ENCODE assay signal across 1 cellular context in genomic region chr4:18213576-18214198, GRCh38.
TF ChIP-seq lines count a peak whose summit lies in the region.

No MANE protein-coding gene starts in this region.

TF ChIP-seq in WTC11, 78 proteins besides CTCF, POLR2A, EP300 and RAD21 (continued from another document):
- TF ChIP-seq ESRRA (CRISPR knock-in tag; IDR thresholded peaks at IDR 0.05; ENCODE audit: borderline replicate concordance) (no peak), ZNF219 (CRISPR knock-in tag; IDR thresholded peaks at IDR 0.05; ENCODE audit: borderline replicate concordance) (no peak), ARID4B (CRISPR knock-in tag; IDR thresholded peaks at IDR 0.05; ENCODE audit: borderline replicate concordance) (no peak), ZNF416 (CRISPR knock-in tag; IDR thresholded peaks at IDR 0.05) (no peak), ATF6 (CRISPR knock-in tag; IDR thresholded peaks at IDR 0.05) (no peak), ZBTB43 (CRISPR knock-in tag; IDR thresholded peaks at IDR 0.05) (no peak), E2F1 (CRISPR knock-in tag; IDR thresholded peaks at IDR 0.05) (no peak), NFATC4 (CRISPR knock-in tag; IDR thresholded peaks at IDR 0.05) (no peak), HMGXB4 (CRISPR knock-in tag; IDR thresholded peaks at IDR 0.05) (no peak), ZSCAN18 (CRISPR knock-in tag; IDR thresholded peaks at IDR 0.05) (no peak)
